15 cellular contexts compared by ENCODE assay signal in the genomic region with DNA sequence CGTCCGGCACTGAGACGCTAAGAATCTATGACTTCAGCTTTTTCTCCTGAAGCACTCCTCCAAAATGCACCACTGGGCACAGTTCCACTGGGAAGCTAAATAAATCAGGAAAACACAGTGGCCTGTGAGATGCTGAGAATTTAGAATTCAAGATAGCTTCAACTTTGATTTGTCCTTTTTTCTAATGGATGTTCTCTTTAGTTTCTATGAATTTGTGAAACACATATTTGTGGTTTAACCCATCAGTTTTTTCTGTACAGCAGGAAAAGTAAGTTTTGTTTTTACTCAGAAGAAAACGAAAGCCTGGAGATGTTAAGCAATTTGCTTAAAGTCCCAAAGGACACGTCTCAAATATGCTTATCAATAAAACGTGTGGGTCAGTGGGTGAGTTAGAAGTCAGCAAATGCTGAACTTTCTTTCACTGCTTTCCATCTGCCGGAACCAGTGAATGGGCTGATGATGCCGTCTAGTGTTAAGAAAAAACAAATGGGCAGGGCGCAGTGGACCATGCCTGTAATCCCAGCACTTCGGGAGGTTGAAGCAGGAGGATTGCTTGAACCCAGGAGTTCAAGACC. TPM values are rescaled to one million over a fixed set of nuclear protein-coding genes. Genes with fewer than 3 reads are reported as not detected.
DNase-seq lines count a peak whose midpoint lies in the region; ATAC-seq and TF ChIP-seq lines count a peak whose summit lies in the region.
"Had no signal": no experiment of that assay in that cellular context is flagged by ENCODE, and none has a peak within 500 bp of the region (broad histone marks: within the 10 kb centered on the region; RNA-seq: fewer than 3 reads in every experiment).

No MANE protein-coding gene starts in this region.

- H3K4me3 ChIP-seq in esophagus muscularis mucosa (no peak overlapping the region), left lung (no peak overlapping the region), thoracic aorta (peak overlapping the region; percentile 61), mammary epithelial cell (replicated peaks in 1 of 3; ENCODE audit: insufficient read depth in 1 of 3, low read depth in 2 of 3, low read length in 3 of 3) (no peak overlapping the region)

- peak in 1 of 3 experiments; percentile 11 for TF ChIP-seq CTCF in esophagus muscularis mucosa (IDR thresholded peaks at IDR 0.05)
- no peak for TF ChIP-seq CTCF in left lung (IDR thresholded peaks at IDR 0.05)
- no peak for TF ChIP-seq CTCF in thoracic aorta (IDR thresholded peaks at IDR 0.05)
- no peak for TF ChIP-seq CTCF in mammary epithelial cell (conservative IDR thresholded peaks at IDR 0.05 in 1 of 2, IDR thresholded peaks at IDR 0.05 in 1 of 2; ENCODE audit: extremely low read depth in 1 of 2, insufficient read depth in 1 of 2, low read depth in 1 of 2, low read length in 2 of 2)

- DNase-seq in HCEC 1CT (peak; percentile 47), esophagus muscularis mucosa (ENCODE audit: extremely low spot score) (no peak), left lung (peak in 1 of 2 donors; percentile 44), thoracic aorta (ENCODE audit: low spot score) (no peak), posterior cingulate gyrus (no peak), OCI-M2 (lab: John Stamatoyannopoulos, UW; ENCODE audit: unreplicated experiment) (no peak), mammary epithelial cell (no peak)
- DNase-seq: hippocampal formation, NCI-H1092, NCI-H2171, SIG-M5, T1000 had no signal

- H3K9me3 ChIP-seq in esophagus muscularis mucosa (no peaks in the 10 kb centered on the region), left lung (no peaks in the 10 kb centered on the region), thoracic aorta (no peaks in the 10 kb centered on the region), mammary epithelial cell (replicated peaks; ENCODE audit: insufficient read depth, low read length) (no peaks in the 10 kb centered on the region)

- CTCF ChIA-PET in mammary epithelial cell (lab: Charles Lee; ENCODE audit: low non-redundant PET), result no interaction called here

- H3K4me1 ChIP-seq in esophagus muscularis mucosa (peaks cover 0 to 56% (median 52%) of the 10 kb centered on the region in 4 donors), left lung (peaks cover 0 to 6% of the 10 kb centered on the region in 2 donors), thoracic aorta (ENCODE audit: control insufficient read depth in 1 of 2, low read depth in 2 of 2) (no peaks in the 10 kb centered on the region), mammary epithelial cell (ENCODE audit: insufficient read depth, low read length) (peaks cover 6% of the 10 kb centered on the region)

- H2AFZ ChIP-seq in mammary epithelial cell (ENCODE audit: low read depth, low read length), result no peak overlapping the region

- TF ChIP-seq EP300 in esophagus muscularis mucosa (IDR thresholded peaks at IDR 0.05), result no peak

- intact Hi-C loops in esophagus muscularis mucosa (cut with DNase I), result loop anchor here (2.0 kb wide), 1 partner anchor 69 kb away; no protein-coding TSS in a partner anchor
- intact Hi-C loops in left lung (cut with DNase I), result no loop called here
- intact Hi-C loops in posterior cingulate gyrus (cut with DNase I), result no loop called here
- intact Hi-C loops in mammary epithelial cell (cut with micrococcal nuclease), result loop anchor here (5.0 kb wide), 1 partner anchor 38 kb away; the partner anchor contains the start of gene CLMP

- in situ Hi-C loops in mammary epithelial cell (cut with MboI; ENCODE audit: low sequenced_read_pairs in 2 of 2), result no loop called here

- no peaks in the 10 kb centered on the region for H3K79me2 ChIP-seq in mammary epithelial cell (ENCODE audit: insufficient read depth, low read length)

- dilution Hi-C loops in mammary epithelial cell (cut with HindIII; ENCODE audit: low sequenced_read_pairs), result loop anchor here (5.0 kb wide), 1 partner anchor 123 kb away; no protein-coding TSS in a partner anchor

- peak; percentile 27 for ATAC-seq in left lung
- ATAC-seq in thoracic aorta (ENCODE audit: insufficient number of reproducible peaks, low FRiP score, low read depth), result no peak
- no peak for ATAC-seq in GM18520 (IDR thresholded peaks at IDR 0.05; ENCODE audit: unreplicated experiment)
- ATAC-seq: left colon; stimulated activated naive B cell treated with anti-CD40 and anti-IgM and Interleukin-4, amounts not matched to agents 10 μg/mL and 1 μg/mL and 100 μg/mL, for 72 hours had no signal

- no peaks in the 10 kb centered on the region for H4K20me1 ChIP-seq in mammary epithelial cell (ENCODE audit: insufficient read depth, low read length)

- H3K9ac ChIP-seq in mammary epithelial cell (ENCODE audit: insufficient read depth, low read length), result no peak overlapping the region

- H3K36me3 ChIP-seq in esophagus muscularis mucosa, result no peaks in the 10 kb centered on the region
- H3K36me3 ChIP-seq in left lung, result no peaks in the 10 kb centered on the region
- no peaks in the 10 kb centered on the region for H3K36me3 ChIP-seq in thoracic aorta
- no peaks in the 10 kb centered on the region for H3K36me3 ChIP-seq in mammary epithelial cell (ENCODE audit: insufficient read depth, low read length)

- no peak for TF ChIP-seq POLR2A in esophagus muscularis mucosa (IDR thresholded peaks at IDR 0.05; ENCODE audit: low read depth)

- H3K27ac ChIP-seq in esophagus muscularis mucosa (replicated peaks in 1 of 4), result peak overlapping the region; percentile 46 to 75 (median 54)
- peak overlapping the region in 1 of 2 donors; percentile 19 for H3K27ac ChIP-seq in left lung
- peak overlapping the region in 1 of 2 donors; percentile 58 for H3K27ac ChIP-seq in thoracic aorta
- H3K27ac ChIP-seq in mammary epithelial cell (ENCODE audit: insufficient read depth, low read depth, low read length), result no peak overlapping the region

- no peaks in the 10 kb centered on the region for H3K27me3 ChIP-seq in esophagus muscularis mucosa
- no peaks in the 10 kb centered on the region for H3K27me3 ChIP-seq in left lung
- H3K27me3 ChIP-seq in thoracic aorta (replicated peaks; ENCODE audit: insufficient read depth), result no peaks in the 10 kb centered on the region
- H3K27me3 ChIP-seq in mammary epithelial cell (ENCODE audit: insufficient read depth, low read length), result no peaks in the 10 kb centered on the region

- no peak overlapping the region for H3K4me2 ChIP-seq in mammary epithelial cell (ENCODE audit: insufficient read depth, low read depth, low read length)

- 55% methylated on average over 10 of the region's 10 CpGs for WGBS in esophagus muscularis mucosa
- WGBS in mammary epithelial cell (ENCODE audit: low coverage, missing lambda C conversion rate), result 85% methylated on average over 10 of the region's 10 CpGs

- BruUV-seq in mammary epithelial cell (replicated peaks; lab: Mats Ljungman, UMichigan), result no TSS peak

RNA-seq across cellular contexts. Expression of gene CLMP, which starts 40.7 kb away (rescaled TPM):
- total RNA-seq in esophagus muscularis mucosa (100 to 1,000 TPM; 169 to 215 (median 197) TPM), left lung (10 to 100 TPM; 20.4 to 22.5 TPM), thoracic aorta (100 to 1,000 TPM in 1 of 2 donors, 10 to 100 TPM in 1; 48.3 to 126 TPM), mammary epithelial cell (100 to 1,000 TPM; 110 to 175 TPM)
- polyA plus RNA-seq in mammary epithelial cell, result 95.5 TPM
- 121 TPM for polyA minus RNA-seq in mammary epithelial cell

Comparison
In these comparisons a context has a peak if more than half of its experiments do, and no peak if none do; other contexts are left out.
1. intact Hi-C loops: an anchor here in esophagus muscularis mucosa (2.0 kb wide) and mammary epithelial cell (5.0 kb wide); none called in left lung and posterior cingulate gyrus.